19 cellular contexts compared by ENCODE assay signal in genomic region chr3:190579514-190580137, GRCh38.
A peak's percentile ranks its signal among the peaks of the same experiment; 100 is the strongest.
DNase-seq lines count a peak whose midpoint lies in the region; ATAC-seq and TF ChIP-seq lines count a peak whose summit lies in the region.
"Had no signal": no experiment of that assay in that cellular context is flagged by ENCODE, and none has a peak within 500 bp of the region (broad histone marks: within the 10 kb centered on the region; RNA-seq: fewer than 3 reads in every experiment).

No MANE protein-coding gene starts in this region.

- H3K36me3 ChIP-seq in A673 (ENCODE audit: insufficient read depth, low read length, poor library complexity, severe bottlenecking) = peaks cover 29% of the 10 kb centered on the region
- H3K36me3 ChIP-seq in RWPE2 (ENCODE audit: low read depth) = peaks cover 53% of the 10 kb centered on the region
- H3K36me3 ChIP-seq: HAP-1 had no signal

- ATAC-seq in RWPE2 (ENCODE audit: low read depth) = peak; percentile 68; the same call in 2 of the 3 replicates
- ATAC-seq in GM18858 (IDR thresholded peaks at IDR 0.05; ENCODE audit: unreplicated experiment) = no peak

- TF ChIP-seq CTCF in A673 (conservative IDR thresholded peaks at IDR 0.05; ENCODE audit: low read depth, low read length) (no peak), RWPE2 (IDR thresholded peaks at IDR 0.05; ENCODE audit: poor library complexity, severe bottlenecking) (no peak), fibroblast of villous mesenchyme (IDR thresholded peaks at IDR 0.05; ENCODE audit: insufficient read depth, low read depth, low read length) (no peak)

- H3K9me3 ChIP-seq in A673 (ENCODE audit: low read depth, low read length, poor library complexity, severe bottlenecking) (no peaks in the 10 kb centered on the region), RWPE2 (ENCODE audit: severe bottlenecking) (no peaks in the 10 kb centered on the region)
- H3K9me3 ChIP-seq: HAP-1 had no signal

- intact Hi-C loops in A673 (cut with micrococcal nuclease; ENCODE audit: unreplicated experiment) = no loop called here

- H3K27me3 ChIP-seq in A673 (replicated peaks; ENCODE audit: insufficient read depth, low read depth, low read length, poor library complexity) = no peaks in the 10 kb centered on the region
- no peaks in the 10 kb centered on the region for H3K27me3 ChIP-seq in RWPE2 (ENCODE audit: insufficient read depth, poor library complexity, severe bottlenecking)

- H3K27ac ChIP-seq in A673 (ENCODE audit: low read depth, low read length, poor library complexity, severe bottlenecking) (no peak overlapping the region), RWPE2 (ENCODE audit: poor library complexity, severe bottlenecking) (peak overlapping the region; percentile 32)
- H3K27ac ChIP-seq: HL-60, KMS-11 had no signal

- peaks cover 46% of the 10 kb centered on the region for H3K4me1 ChIP-seq in A673 (ENCODE audit: insufficient read depth, low read length, poor library complexity, severe bottlenecking)
- peaks cover 23% of the 10 kb centered on the region for H3K4me1 ChIP-seq in RWPE2 (ENCODE audit: insufficient read depth, poor library complexity, severe bottlenecking)
- H3K4me1 ChIP-seq: HAP-1 had no signal

- POLR2A ChIA-PET in A673 (lab: Charles Lee; ENCODE audit: low non-redundant PET) = no interaction called here

- DNase-seq in A673 (ENCODE audit: low spot score) (peak; percentile 44), GM04504 (ENCODE audit: low read depth) (peak; percentile 3), RWPE2 (ENCODE audit: low spot score) (no peak), fibroblast of villous mesenchyme (ENCODE audit: low read depth) (peak; percentile 23), NCI-H524 (lab: John Stamatoyannopoulos, UW) (no peak), iPS-NIHi7 (ENCODE audit: extremely low spot score) (no peak)
- DNase-seq: ACHN, C1 segment of cervical spinal cord, DMS79, NCI-H1092 treated with DMSO at 0.1 percent for 48 hours, NCI-H146, NCI-H2081, NCI-H2171 treated with DMSO at 0.1 percent for 48 hours, NCI-H446, SIG-M5 had no signal

- BruUV-seq in A673 (replicated peaks; lab: Mats Ljungman, UMichigan) = no TSS peak

- CTCF ChIA-PET in A673 (lab: Charles Lee) = no interaction called here

- no peak overlapping the region for H3K4me3 ChIP-seq in A673 (ENCODE audit: low read depth, low read length, poor library complexity, severe bottlenecking)
- H3K4me3 ChIP-seq in RWPE2 (ENCODE audit: severe bottlenecking) = no peak overlapping the region
- H3K4me3 ChIP-seq in fibroblast of villous mesenchyme (ENCODE audit: low read depth, low read length) = no peak overlapping the region
- H3K4me3 ChIP-seq: HAP-1 had no signal

Comparison
In these comparisons a context has a peak if more than half of its experiments do, and no peak if none do; other contexts are left out.
1. DNase-seq: peak in A673 (single experiment), GM04504 (single experiment) and fibroblast of villous mesenchyme (single experiment); none in RWPE2 (single experiment), NCI-H524 (0 of 2) and iPS-NIHi7 (single experiment).